20 cellular contexts compared by ENCODE assay signal in genomic region chr10:96606216-96606615, GRCh38. TPM values are rescaled to one million over a fixed set of nuclear protein-coding genes. Genes with fewer than 3 reads are reported as not detected.
DNase-seq lines count a peak whose midpoint lies in the region; ATAC-seq and TF ChIP-seq lines count a peak whose summit lies in the region.
"Had no signal": no experiment of that assay in that cellular context is flagged by ENCODE, and none has a peak within 500 bp of the region (broad histone marks: within the 10 kb centered on the region; RNA-seq: fewer than 3 reads in every experiment).

No MANE protein-coding gene starts in this region.

- H3K9me3 ChIP-seq in GM23248 (ENCODE audit: low read depth) (no peaks in the 10 kb centered on the region), RWPE2 (ENCODE audit: severe bottlenecking) (no peaks in the 10 kb centered on the region), skeletal muscle satellite cell (replicated peaks; ENCODE audit: low read length) (no peaks in the 10 kb centered on the region)
- H3K9me3 ChIP-seq: gastroesophageal sphincter, mucosa of descending colon, prostate gland had no signal

- H3K4me2 ChIP-seq in GM23248 (ENCODE audit: unreplicated experiment), result no peak overlapping the region
- H3K4me2 ChIP-seq in skeletal muscle satellite cell (ENCODE audit: low read length), result peak overlapping the region; percentile 67
- H3K4me2 ChIP-seq: PC-9 had no signal

- H3K36me3 ChIP-seq in GM23248 (ENCODE audit: low read depth), result no peaks in the 10 kb centered on the region
- no peaks in the 10 kb centered on the region for H3K36me3 ChIP-seq in RWPE2 (ENCODE audit: low read depth)
- H3K36me3 ChIP-seq in skeletal muscle satellite cell (ENCODE audit: insufficient read depth, low read length), result no peaks in the 10 kb centered on the region
- H3K36me3 ChIP-seq: gastroesophageal sphincter, prostate gland had no signal

- H3K27ac ChIP-seq in GM23248, result no peak overlapping the region
- H3K27ac ChIP-seq in RWPE2 (ENCODE audit: poor library complexity, severe bottlenecking), result no peak overlapping the region
- H3K27ac ChIP-seq: gastroesophageal sphincter, PC-9, prostate gland had no signal

- H4K20me1 ChIP-seq in GM23248 (ENCODE audit: insufficient read depth), result no peaks in the 10 kb centered on the region

- H3K27me3 ChIP-seq in GM23248 (replicated peaks; ENCODE audit: insufficient read depth) (peaks cover 14% of the 10 kb centered on the region; the same call in 1 of the 2 replicates), RWPE2 (ENCODE audit: insufficient read depth, poor library complexity, severe bottlenecking) (no peaks in the 10 kb centered on the region), skeletal muscle satellite cell (ENCODE audit: control insufficient read depth, insufficient read depth, low read length) (no peaks in the 10 kb centered on the region)

- H2AFZ ChIP-seq in GM23248, result no peak overlapping the region
- H2AFZ ChIP-seq: PC-9 had no signal

- H3K4me1 ChIP-seq in GM23248 (ENCODE audit: insufficient read depth) (peaks cover 9% of the 10 kb centered on the region; the same call in 1 of the 2 replicates), RWPE2 (ENCODE audit: insufficient read depth, poor library complexity, severe bottlenecking) (no peaks in the 10 kb centered on the region), skeletal muscle satellite cell (ENCODE audit: control insufficient read depth, insufficient read depth, low read length) (peaks cover 17% of the 10 kb centered on the region)
- H3K4me1 ChIP-seq: gastroesophageal sphincter, prostate gland had no signal

- whole genome bisulfite sequencing in GM23248 (ENCODE audit: low coverage in 1 of 2, low lambda C conversion rate in 2 of 2, missing lambda C conversion rate in 2 of 2), 2 experiments, result 39 to 44% methylated on average over 4 of the region's 4 CpGs

- no peaks in the 10 kb centered on the region for H3K9me2 ChIP-seq in GM23248 (ENCODE audit: insufficient read depth)

- DNase-seq in GM23248 (peak; percentile 26), RWPE2 (ENCODE audit: low spot score) (no peak), hepatic stellate cell (ENCODE audit: low spot score) (peak; percentile 23), NCI-H2107 treated with DMSO at 0.1 percent for 48 hours (lab: John Stamatoyannopoulos, UW; ENCODE audit: unreplicated experiment) (no peak)
- no peak for DNase-seq in activated T-cell treated with anti-CD3 and anti-CD28 coated beads, Interleukin-2, amount 50 U/mL, for 1 hour
- DNase-seq in NK-92 treated with Interleukin-12 subunit alpha and Interleukin-12 subunit beta, amount 100 ng/mL, for 24 hours (lab: John Stamatoyannopoulos, UW), result no peak
- DNase-seq: activated CD8-positive, alpha-beta memory T cell treated with anti-CD3 and anti-CD28 coated beads, Interleukin-2, amount 50 U/mL, for 4 hours; CD8-positive, alpha-beta T cell; GF-D8; mucosa of descending colon; NCI-H187; NCI-H510A treated with DMSO at 0.1 percent for 48 hours; T-cell had no signal

- no peak overlapping the region for H3K4me3 ChIP-seq in GM23248
- no peak overlapping the region for H3K4me3 ChIP-seq in RWPE2 (ENCODE audit: severe bottlenecking)
- peak overlapping the region; percentile 38 for H3K4me3 ChIP-seq in skeletal muscle satellite cell (ENCODE audit: low read length)
- H3K4me3 ChIP-seq: gastroesophageal sphincter, mucosa of descending colon, PC-9, prostate gland had no signal

- TF ChIP-seq CTCF in RWPE2 (IDR thresholded peaks at IDR 0.05; ENCODE audit: poor library complexity, severe bottlenecking), result no peak

- H3K9ac ChIP-seq in GM23248, result no peak overlapping the region
- peak overlapping the region; percentile 67 for H3K9ac ChIP-seq in skeletal muscle satellite cell (ENCODE audit: low read depth, low read length)

- in situ Hi-C loops in GM23248 (cut with MboI), result no loop called here

- no peaks in the 10 kb centered on the region for H3K79me2 ChIP-seq in GM23248 (ENCODE audit: insufficient read depth)

- no peaks in the 10 kb centered on the region for H3F3A ChIP-seq in GM23248 (ENCODE audit: insufficient read depth)

- ATAC-seq in RWPE2 (ENCODE audit: low read depth) (peak; percentile 50; the same call in 1 of the 3 replicates), HG03039 (IDR thresholded peaks at IDR 0.05; ENCODE audit: unreplicated experiment) (no peak)
- ATAC-seq: activated CD4-positive, CD25-positive, alpha-beta regulatory T cell treated with anti-CD3 and anti-CD28 coated beads, Interleukin-2, amount 50 U/mL, for 24 hours; activated naive CD4-positive, alpha-beta T cell treated with anti-CD3 and anti-CD28 coated beads, Interleukin-2, amount 50 U/mL, for 72 hours; CD8-positive, alpha-beta T cell; gastroesophageal sphincter; mucosa of descending colon; T-cell had no signal

RNA-seq across cellular contexts. Expression of gene TM9SF3, which starts 19.4 kb away (rescaled TPM):
- 175 and 281 TPM in 2 replicates for total RNA-seq in GM23248 (2014; rRNA removed; shearing (Covaris generic))
- polyA plus RNA-seq in GM23248 (2016; fragmentation: Nextera tagmentation; extraction: Ambion mirVana), result 124 and 130 TPM in 2 replicates
- 88.5 and 96.1 TPM in 2 replicates for total RNA-seq in skeletal muscle satellite cell (2012; rRNA removed)

Comparison
In these comparisons a context has a peak if more than half of its experiments do, and no peak if none do; other contexts are left out.
1. DNase-seq: peak in GM23248 (single experiment) and hepatic stellate cell (single experiment); none in RWPE2 (single experiment), NCI-H2107 treated with DMSO at 0.1 percent for 48 hours (single experiment), activated T-cell treated with anti-CD3 and anti-CD28 coated beads, Interleukin-2, amount 50 U/mL, for 1 hour (single experiment) and NK-92 treated with Interleukin-12 subunit alpha and Interleukin-12 subunit beta, amount 100 ng/mL, for 24 hours (single experiment).